ENCODE assay signal across 8 cellular contexts in genomic region chr5:180352116-180352975, GRCh38. TPM values are rescaled to one million over a fixed set of nuclear protein-coding genes. Genes with fewer than 3 reads are reported as not detected.
DNase-seq lines count a peak whose midpoint lies in the region; ATAC-seq and TF ChIP-seq lines count a peak whose summit lies in the region.

No MANE protein-coding gene starts in this region.

- H3K27me3 Mint-ChIP-seq in chondrocyte (ENCODE audit: low read depth) = no peaks in the 10 kb centered on the region

- peaks cover 25% of the 10 kb centered on the region for H3K4me1 ChIP-seq in lower lobe of right lung
- H3K4me1 ChIP-seq in upper lobe of left lung = peaks cover 19 to 28% (median 22%) of the 10 kb centered on the region in 4 donors

- peak overlapping the region; percentile 65 for H3K27ac ChIP-seq in lower lobe of right lung
- H3K27ac ChIP-seq in upper lobe of left lung = peak overlapping the region; percentile 37 to 74 (median 72)

- peak; percentile 4 for ATAC-seq in HG02840 (IDR thresholded peaks at IDR 0.05; ENCODE audit: low FRiP score, unreplicated experiment)
- peak; percentile 24 to 32 for ATAC-seq in lower lobe of right lung
- peak in 1 of 2 donors; percentile 10 for ATAC-seq in upper lobe of left lung (ENCODE audit: low FRiP score in 2 of 2)

- WGBS in upper lobe of left lung, 2 donors = 4 to 15% methylated on average over 29 to 39 of the region's 89 CpGs

- H3K4me3 ChIP-seq in lower lobe of right lung = peak overlapping the region; percentile 84
- peak overlapping the region; percentile 5 to 74 (median 56) for H3K4me3 ChIP-seq in upper lobe of left lung

- intact Hi-C loops in lower lobe of right lung (cut with DNase I) = no loop called here

- peak overlapping the region; percentile 77 for H3K4me3 Mint-ChIP-seq in chondrocyte (ENCODE audit: unreplicated experiment)

- H3K36me3 Mint-ChIP-seq in chondrocyte (ENCODE audit: low read depth) = no peaks in the 10 kb centered on the region

- peaks cover 25% of the 10 kb centered on the region for H3K4me1 Mint-ChIP-seq in chondrocyte (ENCODE audit: low read depth)

- no peak for TF ChIP-seq EP300 in upper lobe of left lung (IDR thresholded peaks at IDR 0.05)

- DNase-seq in AG08395 (ENCODE audit: low spot score) (peak; percentile 32), chondrocyte (ENCODE audit: low spot score) (no peak), lower lobe of right lung (no peak), upper lobe of left lung (peak in 1 of 2 donors; percentile 88), GM19238 (ENCODE audit: insufficient read length, low spot score) (no peak), dedifferentiated amniotic fluid mesenchymal stem cell (ENCODE audit: extremely low spot score) (no peak), SW480 (ENCODE audit: low spot score) (no peak)

- H3K27me3 ChIP-seq in lower lobe of right lung (ENCODE audit: low read depth) = peaks cover 45% of the 10 kb centered on the region
- H3K27me3 ChIP-seq in upper lobe of left lung = peaks cover 0 to 21% (median 11%) of the 10 kb centered on the region in 4 donors

- TF ChIP-seq POLR2A in upper lobe of left lung (IDR thresholded peaks at IDR 0.05) = no peak

- H3K36me3 ChIP-seq in lower lobe of right lung (no peaks in the 10 kb centered on the region), upper lobe of left lung (no peaks in the 10 kb centered on the region)

- TF ChIP-seq CTCF in chondrocyte (IDR thresholded peaks at IDR 0.05) (peak; percentile 44), lower lobe of right lung (IDR thresholded peaks at IDR 0.05) (no peak), upper lobe of left lung (IDR thresholded peaks at IDR 0.05) (no peak)

- H3K9me3 Mint-ChIP-seq in chondrocyte (ENCODE audit: low read depth) = no peaks in the 10 kb centered on the region

- no peaks in the 10 kb centered on the region for H3K9me3 ChIP-seq in lower lobe of right lung
- no peaks in the 10 kb centered on the region for H3K9me3 ChIP-seq in upper lobe of left lung

- no peak overlapping the region for H3K27ac Mint-ChIP-seq in chondrocyte (ENCODE audit: unreplicated experiment)

RNA-seq across cellular contexts. Expression of gene GFPT2, which starts 0.8 kb away (rescaled TPM):
- total RNA-seq in chondrocyte (16.8 to 46.1 TPM (median 18.8 TPM) in 3 replicates), lower lobe of right lung (13.4 TPM), upper lobe of left lung (10 to 100 TPM in 4 of 6 donors, 1 to 10 TPM in 2; 6.8 to 35.4 (median 18.0) TPM)
